ENCODE assay signal across 28 cellular contexts in the genomic region with DNA sequence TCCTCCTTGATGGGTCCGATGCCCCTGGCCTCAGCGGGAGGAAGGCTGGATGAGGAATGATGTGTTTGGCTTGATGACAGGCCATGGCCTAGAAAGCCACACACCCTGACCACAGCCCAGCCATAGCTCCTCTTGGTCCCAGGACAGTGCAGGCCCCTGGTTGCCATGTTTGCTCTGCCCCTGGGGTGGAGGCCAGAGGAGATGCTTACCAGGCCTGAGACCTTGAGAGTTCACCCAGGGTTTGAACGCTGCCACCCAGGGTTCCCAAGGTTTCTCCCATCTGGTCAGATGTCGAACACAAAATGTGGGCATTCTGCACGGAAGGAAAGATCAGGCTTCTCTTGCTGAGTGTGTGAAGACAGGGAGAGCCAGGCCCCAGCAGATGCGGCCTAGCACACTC. TPM values are rescaled to one million over a fixed set of nuclear protein-coding genes. Genes with fewer than 3 reads are reported as not detected.
"Had no signal": no experiment of that assay in that cellular context is flagged by ENCODE, and none has a peak within 500 bp of the region (broad histone marks: within the 10 kb centered on the region; RNA-seq: fewer than 3 reads in every experiment).

No MANE protein-coding gene starts in this region.

- H2AFZ ChIP-seq: parathyroid adenoma had no signal

- H3K4me3 Mint-ChIP-seq: activated CD8-positive, alpha-beta T cell treated with anti-CD3 and anti-CD28 coated beads, Interleukin-2, amount 10 ng/mL, durations not matched to agents 7 days and 5 days; activated naive CD8-positive, alpha-beta T cell treated with anti-CD3 and anti-CD28 coated beads for 36 hours; activated T-cell treated with anti-CD3 and anti-CD28 coated beads, Interleukin-2, amount 50 U/mL, for 24 hours; activated T-helper 17 cell treated with anti-CD3 and anti-CD28 coated beads, Interleukin-2, amount 50 U/mL, for 72 hours; naive thymus-derived CD4-positive, alpha-beta T cell had no signal

- H3K4me3 ChIP-seq: colonic mucosa, heart right ventricle, left lung, lung, upper lobe of right lung had no signal

- H3K9ac ChIP-seq: parathyroid adenoma had no signal

- H3K79me2 ChIP-seq: parathyroid adenoma had no signal

- H3K36me3 Mint-ChIP-seq: activated naive CD8-positive, alpha-beta T cell treated with anti-CD3 and anti-CD28 coated beads for 36 hours; naive thymus-derived CD4-positive, alpha-beta T cell had no signal

- H3K27ac Mint-ChIP-seq: activated CD8-positive, alpha-beta T cell treated with anti-CD3 and anti-CD28 coated beads, Interleukin-2, amount 10 ng/mL, durations not matched to agents 7 days and 5 days; activated naive CD8-positive, alpha-beta T cell treated with anti-CD3 and anti-CD28 coated beads for 36 hours; activated T-cell treated with anti-CD3 and anti-CD28 coated beads, Interleukin-2, amount 50 U/mL, for 24 hours; activated T-helper 17 cell treated with anti-CD3 and anti-CD28 coated beads, Interleukin-2, amount 50 U/mL, for 72 hours; naive thymus-derived CD4-positive, alpha-beta T cell had no signal

- ATAC-seq: activated CD8-positive, alpha-beta T cell treated with anti-CD3 and anti-CD28 coated beads, Interleukin-2, amount 10 ng/mL, durations not matched to agents 7 days and 5 days; activated T-helper 17 cell treated with anti-CD3 and anti-CD28 coated beads, Interleukin-2, amount 50 U/mL, for 72 hours; heart right ventricle; left lung; naive thymus-derived CD4-positive, alpha-beta T cell; right cardiac atrium; stimulated activated naive CD8-positive, alpha-beta T cell treated with anti-CD3 and anti-CD28 coated beads, Interleukin-15, Interleukin-2, amounts not matched to agents 100 U/mL and 50 U/mL, for 24 hours; upper lobe of right lung had no signal

- H3K9me3 ChIP-seq: colonic mucosa, heart right ventricle, left lung, upper lobe of right lung had no signal

- H3K4me1 ChIP-seq: colonic mucosa, heart right ventricle, left lung, parathyroid adenoma had no signal

- H3K27me3 ChIP-seq: colonic mucosa, heart right ventricle, left lung, upper lobe of right lung had no signal

- DNase-seq: activated CD4-positive, alpha-beta T cell treated with anti-CD3 and anti-CD28 coated beads for 1 hour; activated CD4-positive, alpha-beta T cell treated with anti-CD3 and anti-CD28 coated beads, Interleukin-2, amount 50 U/mL, for 1 hour; activated CD8-positive, alpha-beta T cell treated with anti-CD3 and anti-CD28 coated beads, Interleukin-2, amount 10 ng/mL, durations not matched to agents 7 days and 5 days; activated naive CD4-positive, alpha-beta T cell; activated naive CD8-positive, alpha-beta T cell treated with anti-CD3 and anti-CD28 coated beads for 36 hours; activated T-cell treated with anti-CD3 and anti-CD28 coated beads, Interleukin-2, amount 50 U/mL, for 24 hours; colonic mucosa; heart right ventricle; kidney; left lung; right cardiac atrium; stimulated activated CD4-positive, alpha-beta T cell treated with anti-CD3 and anti-CD28 coated beads, Interleukin-12 subunit alpha, Interleukin-12 subunit beta, amount 100 ng/mL, for 4 hours; stimulated activated CD4-positive, alpha-beta T cell treated with anti-CD3 and anti-CD28 coated beads, Interleukin-4, amount 100 ng/mL, for 4 hours; stimulated activated naive CD8-positive, alpha-beta T cell treated with anti-CD3 and anti-CD28 coated beads, Interleukin-15, Interleukin-2, amounts not matched to agents 100 U/mL and 50 U/mL, for 24 hours; T-helper 9 cell; upper lobe of right lung had no signal

- H3K27ac ChIP-seq: colonic mucosa, heart right ventricle, left lung, parathyroid adenoma, upper lobe of right lung had no signal

- H3K9me3 Mint-ChIP-seq: activated naive CD8-positive, alpha-beta T cell treated with anti-CD3 and anti-CD28 coated beads for 36 hours; activated T-cell treated with anti-CD3 and anti-CD28 coated beads, Interleukin-2, amount 50 U/mL, for 24 hours; activated T-helper 17 cell treated with anti-CD3 and anti-CD28 coated beads, Interleukin-2, amount 50 U/mL, for 72 hours; naive thymus-derived CD4-positive, alpha-beta T cell had no signal

- H3K4me1 Mint-ChIP-seq: activated naive CD8-positive, alpha-beta T cell treated with anti-CD3 and anti-CD28 coated beads for 36 hours; activated T-helper 17 cell treated with anti-CD3 and anti-CD28 coated beads, Interleukin-2, amount 50 U/mL, for 72 hours had no signal

RNA-seq across cellular contexts. Expression of a gene that starts 2.6 kb away (rescaled TPM):
- total RNA-seq: activated CD8-positive, alpha-beta T cell treated with anti-CD3 and anti-CD28 coated beads, Interleukin-2, amount 10 ng/mL, durations not matched to agents 7 days and 5 days; activated T-helper 17 cell treated with anti-CD3 and anti-CD28 coated beads, Interleukin-2, amount 50 U/mL, for 72 hours; T-helper 1 cell treated with Interleukin-12 subunit alpha and Interleukin-12 subunit beta and Interleukin-4 antibody, amounts not matched to agents 30 ng/mL and 1 ng/mL, for 36 hours had no signal

RNA-seq across cellular contexts. Expression of a gene that starts 7.5 kb away (rescaled TPM):
- total RNA-seq: activated CD8-positive, alpha-beta T cell treated with anti-CD3 and anti-CD28 coated beads, Interleukin-2, amount 10 ng/mL, durations not matched to agents 7 days and 5 days; activated naive CD8-positive, alpha-beta T cell treated with anti-CD3 and anti-CD28 coated beads for 36 hours; activated T-helper 17 cell treated with anti-CD3 and anti-CD28 coated beads, Interleukin-2, amount 50 U/mL, for 72 hours; astrocyte; bronchial epithelial cell; colonic mucosa; epithelial cell of proximal tubule; fibroblast of villous mesenchyme; heart right ventricle; kidney; left lung; lung; naive thymus-derived CD4-positive, alpha-beta T cell; pulmonary artery endothelial cell; right cardiac atrium; skeletal muscle tissue; subcutaneous adipose tissue; T-helper 1 cell treated with Interleukin-12 subunit alpha and Interleukin-12 subunit beta and Interleukin-4 antibody, amounts not matched to agents 30 ng/mL and 1 ng/mL, for 36 hours; upper lobe of right lung had no signal

RNA-seq across cellular contexts. Expression of a gene that starts 27.8 kb away (rescaled TPM):
- total RNA-seq: activated CD8-positive, alpha-beta T cell treated with anti-CD3 and anti-CD28 coated beads, Interleukin-2, amount 10 ng/mL, durations not matched to agents 7 days and 5 days; activated naive CD8-positive, alpha-beta T cell treated with anti-CD3 and anti-CD28 coated beads for 36 hours; activated T-helper 17 cell treated with anti-CD3 and anti-CD28 coated beads, Interleukin-2, amount 50 U/mL, for 72 hours; astrocyte; bronchial epithelial cell; fibroblast of villous mesenchyme; pulmonary artery endothelial cell; T-helper 1 cell treated with Interleukin-12 subunit alpha and Interleukin-12 subunit beta and Interleukin-4 antibody, amounts not matched to agents 30 ng/mL and 1 ng/mL, for 36 hours had no signal
